In the genomic region with DNA sequence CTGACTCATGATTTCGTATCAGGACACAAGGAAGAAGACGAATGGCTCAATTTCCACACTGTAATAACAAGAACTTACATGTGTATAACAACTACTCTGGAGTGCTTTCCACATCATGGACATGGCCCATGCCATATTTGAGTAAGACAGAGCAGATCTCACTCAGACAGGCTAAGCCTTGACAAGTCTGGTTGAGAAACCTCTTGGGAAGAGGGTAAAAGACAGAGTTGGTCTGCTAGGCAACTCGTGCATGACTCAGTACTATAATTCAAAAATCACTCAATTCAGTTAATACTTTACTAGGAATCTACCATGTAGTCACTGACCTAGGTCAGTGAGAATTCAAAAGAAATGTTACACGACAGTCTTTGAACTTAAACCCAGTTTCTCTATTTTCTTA, we compare ENCODE assay signal across 9 cellular contexts. TPM values are rescaled to one million over a fixed set of nuclear protein-coding genes. Genes with fewer than 3 reads are reported as not detected.
A peak's percentile ranks its signal among the peaks of the same experiment; 100 is the strongest.
DNase-seq lines count a peak whose midpoint lies in the region; ATAC-seq and TF ChIP-seq lines count a peak whose summit lies in the region.
"Had no signal": no experiment of that assay in that cellular context is flagged by ENCODE, and none has a peak within 500 bp of the region (broad histone marks: within the 10 kb centered on the region; RNA-seq: fewer than 3 reads in every experiment).

No MANE protein-coding gene starts in this region.

- H3K27ac ChIP-seq in colonic mucosa (no peak overlapping the region), GM23338 (ENCODE audit: low read depth) (no peak overlapping the region), upper lobe of right lung (no peak overlapping the region)

- no peak for TF ChIP-seq CTCF in fibroblast of mammary gland (conservative IDR thresholded peaks at IDR 0.05; ENCODE audit: control insufficient read depth, insufficient read depth, low read depth, low read length)
- TF ChIP-seq CTCF in colonic mucosa (IDR thresholded peaks at IDR 0.05): no peak
- no peak for TF ChIP-seq CTCF in GM23338 (conservative IDR thresholded peaks at IDR 0.05; ENCODE audit: low read depth in 2 of 2)
- TF ChIP-seq CTCF in upper lobe of right lung (IDR thresholded peaks at IDR 0.05): no peak

- intact Hi-C loops in colonic mucosa (cut with DNase I) (no loop called here), upper lobe of right lung (cut with DNase I) (no loop called here)

- no peak overlapping the region for H3K4me2 ChIP-seq in GM23338

- peaks cover 10% of the 10 kb centered on the region for H3K27me3 Mint-ChIP-seq in GM23338 (ENCODE audit: insufficient read depth, low read depth, poor library complexity)

- H4K20me1 ChIP-seq in GM23338 (replicated peaks; ENCODE audit: insufficient read depth): no peaks in the 10 kb centered on the region

- H3K9ac ChIP-seq in colonic mucosa (ENCODE audit: low read depth in 2 of 2, low read length in 2 of 2): no peak overlapping the region

- H3K4me3 ChIP-seq in fibroblast of mammary gland (ENCODE audit: control insufficient read depth, low read depth, low read length) (no peak overlapping the region), colonic mucosa (no peak overlapping the region), GM23338 (no peak overlapping the region), upper lobe of right lung (no peak overlapping the region)

- H3K4me1 ChIP-seq in colonic mucosa: no peaks in the 10 kb centered on the region
- no peaks in the 10 kb centered on the region for H3K4me1 ChIP-seq in GM23338 (ENCODE audit: insufficient read depth)
- peaks cover 1% of the 10 kb centered on the region for H3K4me1 ChIP-seq in upper lobe of right lung

- H3K27me3 ChIP-seq in colonic mucosa (no peaks in the 10 kb centered on the region), GM23338 (ENCODE audit: insufficient read depth) (peaks cover 4% of the 10 kb centered on the region), upper lobe of right lung (no peaks in the 10 kb centered on the region)

- peaks cover 7% of the 10 kb centered on the region for H3K36me3 ChIP-seq in colonic mucosa
- no peaks in the 10 kb centered on the region; the same call in 1 of the 2 replicates for H3K36me3 ChIP-seq in GM23338 (ENCODE audit: insufficient read depth)
- H3K36me3 ChIP-seq in upper lobe of right lung: peaks cover 35% of the 10 kb centered on the region

- peak; percentile 93 for ATAC-seq in GM21423 (IDR thresholded peaks at IDR 0.05; ENCODE audit: unreplicated experiment)
- ATAC-seq in HG03432 (IDR thresholded peaks at IDR 0.05; ENCODE audit: unreplicated experiment): peak; percentile 97
- ATAC-seq in GM23338: no peak
- ATAC-seq in upper lobe of right lung: no peak

- H3K9me3 ChIP-seq in colonic mucosa (no peaks in the 10 kb centered on the region), upper lobe of right lung (no peaks in the 10 kb centered on the region)

- peaks cover 10% of the 10 kb centered on the region; the same call in 2 of the 3 replicates for H3K36me3 Mint-ChIP-seq in GM23338 (ENCODE audit: low read depth)

- no peak overlapping the region for H2AFZ ChIP-seq in GM23338

- H3K27ac Mint-ChIP-seq in GM23338: no peak overlapping the region

- H3K4me1 Mint-ChIP-seq in GM23338: no peaks in the 10 kb centered on the region

- DNase-seq in EL: peak; percentile 23
- peak; percentile 87 for DNase-seq in fibroblast of mammary gland (ENCODE audit: low read depth)
- no peak for DNase-seq in activated effector memory CD4-positive, alpha-beta T cell treated with Interleukin-2 at 50 U/mL for 16 hours
- no peak for DNase-seq in colonic mucosa
- DNase-seq in GM23338 (ENCODE audit: low spot score): no peak
- no peak for DNase-seq in upper lobe of right lung
- DNase-seq: T1000 had no signal

- H3K79me2 ChIP-seq in GM23338 (replicated peaks; ENCODE audit: insufficient read depth): no peaks in the 10 kb centered on the region

- H3K9me3 Mint-ChIP-seq in GM23338: peaks cover 6% of the 10 kb centered on the region; the same call in 2 of the 3 replicates

- no peaks in the 10 kb centered on the region for H3F3A ChIP-seq in GM23338 (replicated peaks; ENCODE audit: low read depth)

- H3K4me3 Mint-ChIP-seq in GM23338: no peak overlapping the region

- H3K9me2 ChIP-seq in GM23338 (ENCODE audit: insufficient read depth): no peaks in the 10 kb centered on the region

TF ChIP-seq in GM23338, 12 proteins besides CTCF, POLR2A, EP300 and RAD21:
- TF ChIP-seq POLR2AphosphoS5 (IDR thresholded peaks at IDR 0.05; ENCODE audit: low read depth): no peak
- TF ChIP-seq, protein P1, sequence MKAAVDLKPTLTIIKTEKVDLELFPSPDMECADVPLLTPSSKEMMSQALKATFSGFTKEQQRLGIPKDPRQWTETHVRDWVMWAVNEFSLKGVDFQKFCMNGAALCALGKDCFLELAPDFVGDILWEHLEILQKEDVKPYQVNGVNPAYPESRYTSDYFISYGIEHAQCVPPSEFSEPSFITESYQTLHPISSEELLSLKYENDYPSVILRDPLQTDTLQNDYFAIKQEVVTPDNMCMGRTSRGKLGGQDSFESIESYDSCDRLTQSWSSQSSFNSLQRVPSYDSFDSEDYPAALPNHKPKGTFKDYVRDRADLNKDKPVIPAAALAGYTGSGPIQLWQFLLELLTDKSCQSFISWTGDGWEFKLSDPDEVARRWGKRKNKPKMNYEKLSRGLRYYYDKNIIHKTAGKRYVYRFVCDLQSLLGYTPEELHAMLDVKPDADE (IDR thresholded peaks at IDR 0.05): no peak

RNA-seq across cellular contexts. Expression of a gene that starts 5.7 kb away (rescaled TPM):
- total RNA-seq in colonic mucosa (1 to 10 TPM in 1 of 2 donors, under 1 TPM in 1; 0.79 to 1.8 TPM), upper lobe of right lung (17.3 TPM)
- 0.69 TPM in 1 of 2 replicates, not detected in the other for total RNA-seq in GM23338 (2014; rRNA removed; shearing (Covaris generic))
- polyA plus RNA-seq in GM23338 (2016; fragmentation: Nextera tagmentation; extraction: Ambion mirVana): 0.07 TPM in 1 of 2 replicates, not detected in the other

RNA-seq across cellular contexts. Expression of a gene that starts 38.8 kb away (rescaled TPM):
- total RNA-seq in colonic mucosa (10 to 100 TPM; 35.2 to 50.7 TPM), upper lobe of right lung (45.4 TPM)
- total RNA-seq in GM23338 (2014; rRNA removed; shearing (Covaris generic)): 33.8 and 36.2 TPM in 2 replicates
- polyA plus RNA-seq in GM23338 (2016; fragmentation: Nextera tagmentation; extraction: Ambion mirVana): 25.7 and 28.9 TPM in 2 replicates

RNA-seq across cellular contexts. Expression of a gene that starts 43.6 kb away (rescaled TPM):
- 10 to 100 TPM; 16.9 to 39.1 TPM for total RNA-seq in colonic mucosa
- 48.0 and 48.8 TPM in 2 replicates for total RNA-seq in GM23338 (2014; rRNA removed; shearing (Covaris generic))
- 80.4 and 103 TPM in 2 replicates for polyA plus RNA-seq in GM23338 (2016; fragmentation: Nextera tagmentation; extraction: Ambion mirVana)
- total RNA-seq in upper lobe of right lung: 8.2 TPM

Comparison
In these comparisons a context has a peak if more than half of its experiments do, and no peak if none do; other contexts are left out.
1. DNase-seq: peak in EL (single experiment) and fibroblast of mammary gland (single experiment); none in activated effector memory CD4-positive, alpha-beta T cell treated with Interleukin-2 at 50 U/mL for 16 hours (single experiment), colonic mucosa (single experiment), GM23338 (single experiment) and upper lobe of right lung (single experiment).
2. ATAC-seq: peak in GM21423 (single experiment) and HG03432 (single experiment); none in GM23338 (single experiment) and upper lobe of right lung (single experiment).